ENCODE assay signal across 8 cellular contexts in the genomic region with DNA sequence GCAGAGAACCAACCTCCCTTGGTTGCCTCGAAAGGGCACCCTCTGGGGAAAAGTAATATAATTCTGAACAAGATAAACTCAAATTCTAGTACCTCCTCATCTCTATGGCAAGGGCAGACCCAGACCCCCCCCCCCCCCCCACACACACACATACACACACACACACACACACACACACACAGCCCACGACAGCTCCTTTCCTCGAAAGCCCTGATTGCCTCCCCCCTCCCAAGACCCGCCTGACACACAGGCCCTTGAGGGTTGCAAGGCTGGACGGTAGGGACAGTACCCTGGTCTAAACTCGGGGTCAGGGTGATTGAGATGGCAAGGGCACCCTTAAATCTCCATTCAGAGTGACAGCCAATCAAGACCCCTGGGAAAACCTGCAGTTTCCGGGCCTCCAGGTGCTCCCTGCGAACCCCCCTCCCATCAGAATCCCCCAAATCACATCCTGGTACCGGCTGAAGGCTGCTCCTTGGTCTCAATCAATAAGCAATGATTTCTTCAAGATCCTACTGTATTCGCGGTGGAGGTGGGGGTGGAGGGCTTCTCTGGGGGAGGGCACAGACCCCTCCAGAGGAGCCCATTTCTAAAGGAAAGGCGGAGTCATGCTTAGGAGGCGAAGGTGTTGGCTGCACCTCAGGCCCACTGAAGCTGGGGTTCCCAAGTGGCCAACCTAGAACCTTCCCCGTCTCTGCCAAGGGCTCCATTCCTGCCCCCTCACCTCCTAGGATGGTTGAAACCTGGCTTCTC.
DNase-seq lines count a peak whose midpoint lies in the region; ATAC-seq and TF ChIP-seq lines count a peak whose summit lies in the region.

No MANE protein-coding gene starts in this region.

- H3K4me3 ChIP-seq in SK-N-MC, result peak overlapping the region; percentile 89
- peak overlapping the region; percentile 68 for H3K4me3 ChIP-seq in fibroblast of the aortic adventitia (ENCODE audit: low read depth, low read length)

- no peak for DNase-seq in Calu3
- DNase-seq in SK-N-MC (ENCODE audit: low read depth, low spot score), result no peak
- no peak for DNase-seq in fibroblast of the aortic adventitia (ENCODE audit: low read depth)
- no peak for DNase-seq in progenitor cell of endocrine pancreas (ENCODE audit: low spot score, unreplicated experiment)
- no peak for DNase-seq in COLO829 (ENCODE audit: low spot score)
- no peak for DNase-seq in G401 (ENCODE audit: low spot score)
- DNase-seq in cerebellar cortex (ENCODE audit: low spot score), result no peak

- H3K27me3 Mint-ChIP-seq in Calu3 (ENCODE audit: unreplicated experiment) (no peaks in the 10 kb centered on the region), progenitor cell of endocrine pancreas (no peaks in the 10 kb centered on the region)

- H3K4me1 Mint-ChIP-seq in Calu3 (ENCODE audit: low read depth, unreplicated experiment) (no peaks in the 10 kb centered on the region), progenitor cell of endocrine pancreas (ENCODE audit: low read depth) (peaks cover 19% of the 10 kb centered on the region)

- H3K9me3 ChIP-seq in SK-N-MC (ENCODE audit: low read depth, low read length), result no peaks in the 10 kb centered on the region

- intact Hi-C loops in Calu3 (cut with micrococcal nuclease; ENCODE audit: unreplicated experiment), result no loop called here

- no peak for ATAC-seq in HG02885 (IDR thresholded peaks at IDR 0.05; ENCODE audit: poor library complexity, unreplicated experiment)

- H3K9me3 Mint-ChIP-seq in Calu3 (ENCODE audit: low read depth, unreplicated experiment), result no peaks in the 10 kb centered on the region
- H3K9me3 Mint-ChIP-seq in progenitor cell of endocrine pancreas (ENCODE audit: low read depth), result peaks cover 2% of the 10 kb centered on the region

- H3K27ac ChIP-seq in SK-N-MC, result no peak overlapping the region

- peak overlapping the region; percentile 65 for H3K4me3 Mint-ChIP-seq in Calu3 (ENCODE audit: low read depth, unreplicated experiment)
- H3K4me3 Mint-ChIP-seq in progenitor cell of endocrine pancreas (ENCODE audit: low read depth), result peak overlapping the region; percentile 86

- H3K36me3 ChIP-seq in SK-N-MC (ENCODE audit: insufficient read depth, low read length), result no peaks in the 10 kb centered on the region

- H3K27ac Mint-ChIP-seq in Calu3 (ENCODE audit: unreplicated experiment), result no peak overlapping the region
- peak overlapping the region; percentile 80 for H3K27ac Mint-ChIP-seq in progenitor cell of endocrine pancreas

- H3K36me3 Mint-ChIP-seq in Calu3 (ENCODE audit: insufficient read depth, unreplicated experiment) (peaks cover 17% of the 10 kb centered on the region), progenitor cell of endocrine pancreas (ENCODE audit: insufficient read depth) (peaks cover 2% of the 10 kb centered on the region)

- in situ Hi-C loops in G401 (cut with HindIII; ENCODE audit: low sequenced_read_pairs), result no loop called here

- no peak for TF ChIP-seq CTCF in Calu3 (IDR thresholded peaks at IDR 0.05; ENCODE audit: unreplicated experiment)
- no peak for TF ChIP-seq CTCF in fibroblast of the aortic adventitia (IDR thresholded peaks at IDR 0.05; ENCODE audit: insufficient read depth, low read length)
- no peak for TF ChIP-seq CTCF in progenitor cell of endocrine pancreas (IDR thresholded peaks at IDR 0.05; ENCODE audit: unreplicated experiment)

- CTCF ChIA-PET in Calu3 (lab: Charles Lee), result no interaction called here

- BruUV-seq in Calu3 (replicated peaks; lab: Mats Ljungman, UMichigan), result no TSS peak

- H3K9ac ChIP-seq in SK-N-MC (ENCODE audit: insufficient read length), result peak overlapping the region; percentile 77
